In genomic region chr19:35555301-35556005, GRCh38 we compare ENCODE assay signal across 10 cellular contexts. TPM values are rescaled to one million over a fixed set of nuclear protein-coding genes. Genes with fewer than 3 reads are reported as not detected.
DNase-seq lines count a peak whose midpoint lies in the region; ATAC-seq and TF ChIP-seq lines count a peak whose summit lies in the region.
"Had no signal": no experiment of that assay in that cellular context is flagged by ENCODE, and none has a peak within 500 bp of the region (broad histone marks: within the 10 kb centered on the region; RNA-seq: fewer than 3 reads in every experiment).

No MANE protein-coding gene starts in this region.

- no peak overlapping the region for H2BK120ac ChIP-seq in H9 (ENCODE audit: low read depth, low read length, poor library complexity, severe bottlenecking)

- peaks cover 0 to 6% (median 5%) of the 10 kb centered on the region in 3 experiments; a peak in 6 of 7 replicates for H3K36me3 Mint-ChIP-seq in H9 (ENCODE audit: insufficient read depth in 1 of 3, low read depth in 3 of 3)
- no peaks in the 10 kb centered on the region for H3K36me3 Mint-ChIP-seq in activated CD4-positive, alpha-beta T cell treated with anti-CD3 and anti-CD28 coated beads, Interleukin-2, amount 10 ng/mL, durations not matched to agents 7 days and 5 days (ENCODE audit: low read depth)

- H3K4me1 Mint-ChIP-seq in H9, result peaks cover 9 to 14% of the 10 kb centered on the region in 2 experiments
- peaks cover 9% of the 10 kb centered on the region for H3K4me1 Mint-ChIP-seq in activated CD4-positive, alpha-beta T cell treated with anti-CD3 and anti-CD28 coated beads, Interleukin-2, amount 10 ng/mL, durations not matched to agents 7 days and 5 days

- H3K79me2 ChIP-seq in H9 (ENCODE audit: insufficient read depth, low read length), result no peaks in the 10 kb centered on the region; the same call in 1 of the 2 replicates
- H3K79me2 ChIP-seq in PC-9 (ENCODE audit: low read depth), result no peaks in the 10 kb centered on the region

- no peaks in the 10 kb centered on the region for H3K4me1 ChIP-seq in H9 (ENCODE audit: insufficient read depth, low read length)
- H3K4me1 ChIP-seq in PC-9 (replicated peaks; ENCODE audit: insufficient read depth), result no peaks in the 10 kb centered on the region

- H3K9me3 ChIP-seq in H9 (ENCODE audit: control insufficient read depth, low read depth, low read length), result no peaks in the 10 kb centered on the region
- no peaks in the 10 kb centered on the region for H3K9me3 ChIP-seq in PC-9 (ENCODE audit: insufficient read depth, low read depth)

- H3K4me3 ChIP-seq in PC-9, result no peak overlapping the region

- peak; percentile 40 for DNase-seq in AG20443 (ENCODE audit: low spot score)
- peak; percentile 74 for DNase-seq in H9
- DNase-seq in PC-9, result peak in 1 of 2 experiments; percentile 48
- peak; percentile 58 for DNase-seq in glomerular visceral epithelial cell (ENCODE audit: extremely low spot score)
- no peak for DNase-seq in NCI-H2107 treated with DMSO at 0.1 percent for 48 hours (lab: John Stamatoyannopoulos, UW; ENCODE audit: unreplicated experiment)
- DNase-seq in activated CD4-positive, alpha-beta T cell treated with anti-CD3 and anti-CD28 coated beads, Interleukin-2, amount 10 ng/mL, durations not matched to agents 7 days and 5 days, result no peak
- DNase-seq: activated naive CD4-positive, alpha-beta T cell treated with anti-CD3 and anti-CD28 coated beads for 36 hours; NCI-H187 had no signal

- no peaks in the 10 kb centered on the region for H3K9me2 ChIP-seq in PC-9 (ENCODE audit: insufficient read depth)

- WGBS in H9 (ENCODE audit: extremely low coverage, insufficient read length, low lambda C conversion rate), result no CpG with 5 or more reads among the region's 30 CpGs

- H3K79me1 ChIP-seq in H9 (ENCODE audit: insufficient read depth, low read depth, low read length, poor library complexity, severe bottlenecking), result no peaks in the 10 kb centered on the region

- no peak overlapping the region for H2AFZ ChIP-seq in H9 (ENCODE audit: low read length)
- no peak overlapping the region for H2AFZ ChIP-seq in PC-9

- no peaks in the 10 kb centered on the region for H3K9me3 Mint-ChIP-seq in H9
- no peaks in the 10 kb centered on the region for H3K9me3 Mint-ChIP-seq in activated CD4-positive, alpha-beta T cell treated with anti-CD3 and anti-CD28 coated beads, Interleukin-2, amount 10 ng/mL, durations not matched to agents 7 days and 5 days
- H3K9me3 Mint-ChIP-seq: activated naive CD4-positive, alpha-beta T cell treated with anti-CD3 and anti-CD28 coated beads for 36 hours had no signal

- peaks cover 56% of the 10 kb centered on the region for H3K27me3 Mint-ChIP-seq in H9 (ENCODE audit: low read depth)
- H3K27me3 Mint-ChIP-seq in activated CD4-positive, alpha-beta T cell treated with anti-CD3 and anti-CD28 coated beads, Interleukin-2, amount 10 ng/mL, durations not matched to agents 7 days and 5 days, result peaks cover 21% of the 10 kb centered on the region

- no peak overlapping the region for H3K4ac ChIP-seq in H9 (ENCODE audit: low read depth, low read length)

- H4K8ac ChIP-seq in H9 (replicated peaks; ENCODE audit: insufficient read length, low read depth, low read length), result no peak overlapping the region

- H4K20me1 ChIP-seq in H9 (ENCODE audit: control insufficient read depth, insufficient read depth, insufficient read length) (no peaks in the 10 kb centered on the region), PC-9 (ENCODE audit: insufficient read depth) (no peaks in the 10 kb centered on the region)

- no peak overlapping the region for H2AK5ac ChIP-seq in H9 (ENCODE audit: insufficient read length, low read length)

- POLR2A ChIA-PET in PC-9 (lab: Charles Lee; ENCODE audit: unreplicated experiment), result no interaction called here
- POLR2A ChIA-PET in activated CD4-positive, alpha-beta T cell treated with anti-CD3 and anti-CD28 coated beads, Interleukin-2, amount 10 ng/mL, durations not matched to agents 7 days and 5 days (lab: Charles Lee), result no interaction called here

- H3K4me3 Mint-ChIP-seq in H9, result no peak overlapping the region; a peak in 1 of 5 replicates
- H3K4me3 Mint-ChIP-seq in activated CD4-positive, alpha-beta T cell treated with anti-CD3 and anti-CD28 coated beads, Interleukin-2, amount 10 ng/mL, durations not matched to agents 7 days and 5 days, result no peak overlapping the region
- H3K4me3 Mint-ChIP-seq: activated naive CD4-positive, alpha-beta T cell treated with anti-CD3 and anti-CD28 coated beads for 36 hours had no signal

- H3K4me2 ChIP-seq in H9 (ENCODE audit: insufficient read depth, insufficient read length, low read length) (no peak overlapping the region), PC-9 (no peak overlapping the region)

- peaks cover 7% of the 10 kb centered on the region for H3K23me2 ChIP-seq in H9 (ENCODE audit: insufficient read length, low read depth, low read length, poor library complexity, severe bottlenecking)

- H3T11ph ChIP-seq in H9 (ENCODE audit: low read length), result no peak overlapping the region

- no peak overlapping the region for H3K9ac ChIP-seq in H9 (ENCODE audit: extremely low read depth, insufficient read length, low read length)

- H3K27ac Mint-ChIP-seq in H9, result no peak overlapping the region; a peak in 1 of 7 replicates
- H3K27ac Mint-ChIP-seq in activated CD4-positive, alpha-beta T cell treated with anti-CD3 and anti-CD28 coated beads, Interleukin-2, amount 10 ng/mL, durations not matched to agents 7 days and 5 days, result no peak overlapping the region
- H3K27ac Mint-ChIP-seq: activated naive CD4-positive, alpha-beta T cell treated with anti-CD3 and anti-CD28 coated beads for 36 hours had no signal

- no peak overlapping the region for H3K18ac ChIP-seq in H9 (ENCODE audit: insufficient read length, low read depth, low read length)

- BruUV-seq in PC-9 (replicated peaks; lab: Mats Ljungman, UMichigan), result no TSS peak

- H3K27ac ChIP-seq in H9 (ENCODE audit: insufficient read length, low read depth, low read length) (no peak overlapping the region), PC-9 (no peak overlapping the region)

- H2BK12ac ChIP-seq in H9 (ENCODE audit: insufficient read length, low read depth, low read length), result no peak overlapping the region

- ATAC-seq in HG02981 (IDR thresholded peaks at IDR 0.05; ENCODE audit: unreplicated experiment) (no peak), GM18907 (IDR thresholded peaks at IDR 0.05; ENCODE audit: unreplicated experiment) (no peak)

- no peak overlapping the region for H4K91ac ChIP-seq in H9 (ENCODE audit: insufficient read length, low read depth, low read length)

- intact Hi-C loops in PC-9 (cut with micrococcal nuclease; ENCODE audit: unreplicated experiment), result loop anchor here (1.0 kb wide), 2 partner anchors 138 to 161 kb away; no protein-coding TSS in a partner anchor

- H3K36me3 ChIP-seq in PC-9 (ENCODE audit: low read depth), result no peaks in the 10 kb centered on the region

- H3F3A ChIP-seq in PC-9 (ENCODE audit: insufficient read depth, low read depth), result no peaks in the 10 kb centered on the region; the same call in none of the 2 replicates

- H3K23ac ChIP-seq in H9 (ENCODE audit: insufficient read length, low read depth, low read length), result no peak overlapping the region

- CTCF ChIA-PET in PC-9 (lab: Charles Lee), result no interaction called here
- CTCF ChIA-PET in activated CD4-positive, alpha-beta T cell treated with anti-CD3 and anti-CD28 coated beads, Interleukin-2, amount 10 ng/mL, durations not matched to agents 7 days and 5 days (lab: Charles Lee), result interaction anchor here (0.6 kb wide), 1 partner anchor 207 kb away, joined by 3 read pairs; no protein-coding TSS in a partner anchor

- no peak overlapping the region for H3K14ac ChIP-seq in H9 (ENCODE audit: insufficient read depth, low read length)

- no peak overlapping the region for H2BK20ac ChIP-seq in H9 (ENCODE audit: low read depth, low read length, poor library complexity, severe bottlenecking)

- TF ChIP-seq CTCF in H9 (conservative IDR thresholded peaks at IDR 0.05), result peak; percentile 75
- TF ChIP-seq CTCF in PC-9 (conservative IDR thresholded peaks at IDR 0.05), result peak; percentile 63

- peaks cover 3% of the 10 kb centered on the region; the same call in 1 of the 2 replicates for H3K27me3 ChIP-seq in H9 (ENCODE audit: insufficient read depth, low read length)
- H3K27me3 ChIP-seq in PC-9 (ENCODE audit: insufficient read depth, low read depth), result peaks cover 9% of the 10 kb centered on the region

- no peak overlapping the region for H3K56ac ChIP-seq in H9 (ENCODE audit: insufficient read length, low read depth, low read length)

- H2BK15ac ChIP-seq in H9 (ENCODE audit: low read depth, low read length), result no peak overlapping the region

- no peak overlapping the region for H4K5ac ChIP-seq in H9 (ENCODE audit: insufficient read length, low read depth, low read length)

- no peak overlapping the region for H2BK5ac ChIP-seq in H9 (ENCODE audit: insufficient read length, low read length)

RNA-seq across cellular contexts. Expression of gene ATP4A, which starts 8.0 kb away (rescaled TPM):
- total RNA-seq in H9 (2021) (0.24 and 0.88 TPM in 2 replicates), PC-9 (2021) (not detected in 2 replicates)
- total RNA-seq in activated CD4-positive, alpha-beta T cell treated with anti-CD3 and anti-CD28 coated beads, Interleukin-2, amount 10 ng/mL, durations not matched to agents 7 days and 5 days, result not detected
- total RNA-seq: activated naive CD4-positive, alpha-beta T cell treated with anti-CD3 and anti-CD28 coated beads for 36 hours had no signal

RNA-seq across cellular contexts. Expression of gene TMEM147, which starts 10.0 kb away (rescaled TPM):
- 125 and 128 TPM in 2 replicates for total RNA-seq in H9 (2021)
- total RNA-seq in PC-9 (2021), result 82.6 and 95.9 TPM in 2 replicates
- total RNA-seq in activated CD4-positive, alpha-beta T cell treated with anti-CD3 and anti-CD28 coated beads, Interleukin-2, amount 10 ng/mL, durations not matched to agents 7 days and 5 days, result 10 to 100 TPM; 42.5 to 43.8 TPM

RNA-seq across cellular contexts. Expression of gene GAPDHS, which starts 22.2 kb away (rescaled TPM):
- total RNA-seq in H9 (2021), result not detected in 2 replicates
- not detected in 2 replicates for total RNA-seq in PC-9 (2021)
- not detected for total RNA-seq in activated CD4-positive, alpha-beta T cell treated with anti-CD3 and anti-CD28 coated beads, Interleukin-2, amount 10 ng/mL, durations not matched to agents 7 days and 5 days
- total RNA-seq: activated naive CD4-positive, alpha-beta T cell treated with anti-CD3 and anti-CD28 coated beads for 36 hours had no signal

RNA-seq across cellular contexts. Expression of gene SBSN, which starts 27.3 kb away (rescaled TPM):
- total RNA-seq in H9 (2021) (0.15 and 0.24 TPM in 2 replicates), PC-9 (2021) (0.76 and 0.88 TPM in 2 replicates)
- total RNA-seq in activated CD4-positive, alpha-beta T cell treated with anti-CD3 and anti-CD28 coated beads, Interleukin-2, amount 10 ng/mL, durations not matched to agents 7 days and 5 days, result not detected
- total RNA-seq: activated naive CD4-positive, alpha-beta T cell treated with anti-CD3 and anti-CD28 coated beads for 36 hours had no signal

RNA-seq across cellular contexts. Expression of gene PMIS2, which starts 30.5 kb away (rescaled TPM):
- total RNA-seq in H9 (2021), result not detected in 2 replicates
- total RNA-seq in PC-9 (2021), result not detected in 2 replicates
- not detected for total RNA-seq in activated CD4-positive, alpha-beta T cell treated with anti-CD3 and anti-CD28 coated beads, Interleukin-2, amount 10 ng/mL, durations not matched to agents 7 days and 5 days
- total RNA-seq: activated naive CD4-positive, alpha-beta T cell treated with anti-CD3 and anti-CD28 coated beads for 36 hours had no signal

Comparison
In these comparisons a context has a peak if more than half of its experiments do, and no peak if none do; other contexts are left out.
1. DNase-seq: peak in AG20443 (single experiment), H9 (single experiment) and glomerular visceral epithelial cell (single experiment); none in NCI-H2107 treated with DMSO at 0.1 percent for 48 hours (single experiment) and activated CD4-positive, alpha-beta T cell treated with anti-CD3 and anti-CD28 coated beads, Interleukin-2, amount 10 ng/mL, durations not matched to agents 7 days and 5 days (single experiment).